20 cellular contexts compared by ENCODE assay signal in genomic region chr13:28576037-28576436, GRCh38.
DNase-seq lines count a peak whose midpoint lies in the region; ATAC-seq, FAIRE-seq and TF ChIP-seq lines count a peak whose summit lies in the region.
"Had no signal": no experiment of that assay in that cellular context is flagged by ENCODE, and none has a peak within 500 bp of the region (broad histone marks: within the 10 kb centered on the region; RNA-seq: fewer than 3 reads in every experiment).

No MANE protein-coding gene starts in this region.

- no peaks in the 10 kb centered on the region for H3K27me3 ChIP-seq in breast epithelium
- H3K27me3 ChIP-seq in IMR-90 (ENCODE audit: control insufficient read depth, insufficient read depth, low read length) = no peaks in the 10 kb centered on the region
- no peaks in the 10 kb centered on the region for H3K27me3 ChIP-seq in K562 (ENCODE audit: control insufficient read depth in 2 of 2, insufficient read depth in 2 of 2, low read length in 2 of 2)
- H3K27me3 ChIP-seq in small intestine (ENCODE audit: control insufficient read depth in 2 of 2, insufficient read depth in 2 of 2, low read length in 2 of 2) = no peaks in the 10 kb centered on the region

- no peak overlapping the region for H4K8ac ChIP-seq in IMR-90 (ENCODE audit: low read depth in 2 of 2, low read length in 2 of 2)

- H4K20me1 ChIP-seq in IMR-90 (ENCODE audit: insufficient read depth, low read length) (no peaks in the 10 kb centered on the region), K562 (replicated peaks; ENCODE audit: control insufficient read depth, insufficient read depth, low read length) (no peaks in the 10 kb centered on the region)

- peak overlapping the region; percentile 45; the same call in 1 of the 2 replicates for H4K91ac ChIP-seq in IMR-90 (ENCODE audit: insufficient read depth, low read depth, low read length)

- peaks cover 6% of the 10 kb centered on the region for H3K4me1 Mint-ChIP-seq in MCF 10A (ENCODE audit: insufficient read depth, unreplicated experiment)

- H2BK5ac ChIP-seq in IMR-90 (ENCODE audit: low read depth, low read length, poor library complexity, severe bottlenecking) = no peak overlapping the region

- H2AK9ac ChIP-seq in IMR-90 (replicated peaks; ENCODE audit: low read depth, low read length, poor library complexity) = no peak overlapping the region

- H3K9ac ChIP-seq in IMR-90 (ENCODE audit: low read depth, low read length) = no peak overlapping the region
- no peak overlapping the region for H3K9ac ChIP-seq in K562 (ENCODE audit: insufficient read depth in 1 of 2, low read depth in 2 of 2, low read length in 2 of 2)
- H3K9ac ChIP-seq: GM23248 had no signal

- no peaks in the 10 kb centered on the region for H3K9me3 Mint-ChIP-seq in MCF 10A (ENCODE audit: unreplicated experiment)

- peak overlapping the region; percentile 65; the same call in 1 of the 3 replicates for H2BK15ac ChIP-seq in IMR-90 (ENCODE audit: low read depth, low read length)

- no peak overlapping the region for H4K5ac ChIP-seq in IMR-90 (ENCODE audit: low read depth, low read length)

- no peak overlapping the region for H3K4me3 Mint-ChIP-seq in MCF 10A (ENCODE audit: unreplicated experiment)
- H3K4me3 Mint-ChIP-seq: CD4-positive, alpha-beta memory T cell had no signal

- 0 out of 2 replicates have a peak overlapping the region, but pooled peaks have one; percentile 35 for H2BK120ac ChIP-seq in IMR-90 (ENCODE audit: low read depth, low read length)

- peaks cover 0 to 5% of the 10 kb centered on the region in 2 experiments; a peak in 1 of 4 replicates for H3K79me1 ChIP-seq in IMR-90 (ENCODE audit: low read depth in 1 of 2, low read length in 2 of 2)

- peak overlapping the region; percentile 43; the same call in 1 of the 2 replicates for H2AK5ac ChIP-seq in IMR-90 (ENCODE audit: low read depth, low read length)

- H3K27ac Mint-ChIP-seq in MCF 10A (ENCODE audit: low read depth, unreplicated experiment) = no peak overlapping the region
- H3K27ac Mint-ChIP-seq: CD4-positive, alpha-beta memory T cell had no signal

- H3K9me3 ChIP-seq in breast epithelium (no peaks in the 10 kb centered on the region), IMR-90 (ENCODE audit: control insufficient read depth, insufficient read depth, low read length) (no peaks in the 10 kb centered on the region), K562 (replicated peaks; ENCODE audit: control insufficient read depth, insufficient read depth, low read depth, low read length) (no peaks in the 10 kb centered on the region), small intestine (ENCODE audit: control insufficient read depth, low read depth) (no peaks in the 10 kb centered on the region)

- H3K36me3 Mint-ChIP-seq in MCF 10A (ENCODE audit: insufficient read depth, unreplicated experiment) = no peaks in the 10 kb centered on the region
- H3K36me3 Mint-ChIP-seq: CD4-positive, alpha-beta memory T cell had no signal

- TF ChIP-seq EP300 in K562 (IDR thresholded peaks at IDR 0.05; ENCODE audit: low read length) = no peak

- no peaks in the 10 kb centered on the region for H3K27me3 Mint-ChIP-seq in MCF 10A (ENCODE audit: insufficient read depth, unreplicated experiment)

- H3K14ac ChIP-seq in IMR-90 (replicated peaks; ENCODE audit: low read depth, low read length) = no peak overlapping the region

- POLR2A ChIA-PET in MCF 10A (lab: Yijun Ruan, JAX) (no interaction called here), IMR-90 (lab: Charles Lee; ENCODE audit: unreplicated experiment) (no interaction called here), K562 (lab: Yijun Ruan, JAX) (no interaction called here)

- peak overlapping the region; percentile 29; the same call in 1 of the 2 replicates for H2BK20ac ChIP-seq in IMR-90 (ENCODE audit: low read depth, low read length)

- no peaks in the 10 kb centered on the region for H3K36me3 ChIP-seq in breast epithelium
- no peaks in the 10 kb centered on the region for H3K36me3 ChIP-seq in IMR-90 (ENCODE audit: control insufficient read depth, insufficient read depth, low read length)
- H3K36me3 ChIP-seq in K562 (ENCODE audit: control insufficient read depth, insufficient read depth, low read length) = no peaks in the 10 kb centered on the region
- no peaks in the 10 kb centered on the region for H3K36me3 ChIP-seq in small intestine (ENCODE audit: control insufficient read depth in 2 of 2, insufficient read depth in 2 of 2, low read length in 2 of 2)

- in situ Hi-C loops in IMR-90 (cut with MboI; ENCODE audit: low sequenced_read_pairs) = no loop called here
- in situ Hi-C loops in K562 (cut with MboI) = no loop called here

- no peak overlapping the region for H3K4ac ChIP-seq in IMR-90 (ENCODE audit: low read depth, low read length)

- BruUV-seq in MCF 10A (replicated peaks; lab: Mats Ljungman, UMichigan) (no TSS peak), IMR-90 (replicated peaks; lab: Mats Ljungman, UMichigan) (no TSS peak), K562 (replicated peaks; lab: Mats Ljungman, UMichigan) (no TSS peak)

- H2AFZ ChIP-seq in IMR-90 (replicated peaks; ENCODE audit: low read length, poor library complexity) (no peak overlapping the region), K562 (ENCODE audit: low read depth, low read length) (no peak overlapping the region)
- H2AFZ ChIP-seq: GM23248 had no signal

- H3K4me2 ChIP-seq in IMR-90 (ENCODE audit: low read depth, low read length) (no peak overlapping the region), K562 (ENCODE audit: insufficient read depth, low read length) (no peak overlapping the region)

- ATAC-seq in IMR-90 (ENCODE audit: low read depth) = no peak
- ATAC-seq in K562 = no peak
- ATAC-seq in GM21390 (IDR thresholded peaks at IDR 0.05; ENCODE audit: unreplicated experiment) = no peak
- ATAC-seq: HCT116 had no signal

- DNase-seq in MCF 10A (ENCODE audit: unreplicated experiment) (peak; percentile 13), breast epithelium (ENCODE audit: low spot score in 2 of 2) (no peak), IMR-90 (no peak), K562 (ENCODE audit: extremely low read depth in 1 of 4, low spot score in 3 of 4) (no peak), small intestine (peak; percentile 33)
- DNase-seq in stimulated activated CD4-positive, alpha-beta T cell treated with anti-CD3 and anti-CD28 coated beads, Interleukin-4, amount 100 ng/mL, for 24 hours = no peak
- DNase-seq: C1 segment of cervical spinal cord; Calu3; CD4-positive, alpha-beta memory T cell; COR-L47; DMS79; EL; GF-D8; GM23248; H7 had no signal

- dilution Hi-C loops in IMR-90 (cut with HindIII; ENCODE audit: low sequenced_read_pairs, unreplicated experiment) = no loop called here

- TF ChIP-seq RAD21 in IMR-90 (IDR thresholded peaks at IDR 0.05; ENCODE audit: low read length) (no peak), K562 (CRISPR knock-in tag; conservative IDR thresholded peaks at IDR 0.05 in 1 of 2, IDR thresholded peaks at IDR 0.05 in 1 of 2) (no peak)

- H3K4me3 ChIP-seq in breast epithelium (no peak overlapping the region), IMR-90 (ENCODE audit: insufficient read depth, low read depth, low read length) (no peak overlapping the region), K562 (no peak overlapping the region), small intestine (ENCODE audit: low read depth in 1 of 2, low read length in 2 of 2) (no peak overlapping the region)
- H3K4me3 ChIP-seq: GM23248 had no signal

- no CpG with 5 or more reads among the region's 1 CpG for WGBS in IMR-90 (ENCODE audit: extremely low coverage in 2 of 2, insufficient read length in 1 of 2), 2 experiments
- WGBS in K562 (ENCODE audit: insufficient coverage, low coverage, missing lambda C conversion rate) = 100% methylated on average over 1 of the region's 1 CpG
- WGBS in small intestine, 3 donors = 50 to 81% (median 50%) methylated on average over 1 of the region's 1 CpG

- CTCF ChIA-PET in MCF 10A (lab: Yijun Ruan, JAX) (interaction anchor here (1.0 kb wide), 1 partner anchor 252 kb away, joined by 3 read pairs; no protein-coding TSS in a partner anchor), IMR-90 (lab: Yijun Ruan, JAX) (interaction anchor here (0.6 kb wide), 1 partner anchor 13 kb away, joined by 3 read pairs; no protein-coding TSS in a partner anchor), K562 (lab: Yijun Ruan, JAX; ENCODE audit: low intra/inter-chr PET ratio) (no interaction called here)

- H3K23ac ChIP-seq in IMR-90 (ENCODE audit: low read depth, low read length) = no peak overlapping the region

- H3K27ac ChIP-seq in breast epithelium = no peak overlapping the region
- no peak overlapping the region for H3K27ac ChIP-seq in IMR-90 (ENCODE audit: insufficient read depth, low read length)
- H3K27ac ChIP-seq in K562 (ENCODE audit: extremely low read depth, low read depth, low read length) = no peak overlapping the region
- no peak overlapping the region for H3K27ac ChIP-seq in small intestine (ENCODE audit: low read depth in 1 of 2, low read length in 1 of 2)
- H3K27ac ChIP-seq: GM23248 had no signal

- no peak overlapping the region for H3K56ac ChIP-seq in IMR-90 (ENCODE audit: extremely low read depth, insufficient read depth, low read length)

- H3K9me1 ChIP-seq in IMR-90 (ENCODE audit: insufficient read depth, low read length) = no peaks in the 10 kb centered on the region
- no peaks in the 10 kb centered on the region for H3K9me1 ChIP-seq in K562 (ENCODE audit: control insufficient read depth, insufficient read depth, low read length)

- FAIRE-seq in K562 (lab: Jason Lieb, UNC) (no peak), small intestine (lab: Jason Lieb, UNC) (no peak)
- FAIRE-seq: GM12891, GM18507, H1 had no signal

- no peak for TF ChIP-seq CTCF in MCF 10A (IDR thresholded peaks at IDR 0.05; ENCODE audit: unreplicated experiment)
- TF ChIP-seq CTCF in breast epithelium (IDR thresholded peaks at IDR 0.05) = no peak
- TF ChIP-seq CTCF in IMR-90 (conservative IDR thresholded peaks at IDR 0.05; ENCODE audit: low read depth, low read length) = no peak
- TF ChIP-seq CTCF in K562 (IDR thresholded peaks at IDR 0.05 in 2 of 3, conservative IDR thresholded peaks at IDR 0.05 in 1 of 3; ENCODE audit: insufficient read depth in 2 of 3, low read depth in 1 of 3, low read length in 3 of 3) = no peak

- H3K79me2 ChIP-seq in K562 (ENCODE audit: control insufficient read depth, insufficient read depth, low read length) = no peaks in the 10 kb centered on the region

- H3K18ac ChIP-seq in IMR-90 (ENCODE audit: low read depth, low read length) = no peak overlapping the region

- TF ChIP-seq POLR2A in breast epithelium (IDR thresholded peaks at IDR 0.05) (no peak), IMR-90 (IDR thresholded peaks at IDR 0.05; ENCODE audit: low read depth, low read length) (no peak), K562 (conservative IDR thresholded peaks at IDR 0.05) (no peak)

- H3K4me1 ChIP-seq in breast epithelium = no peaks in the 10 kb centered on the region
- peaks cover 7% of the 10 kb centered on the region for H3K4me1 ChIP-seq in IMR-90 (ENCODE audit: control insufficient read depth, insufficient read depth, low read length)
- peaks cover 0 to 20% of the 10 kb centered on the region in 2 experiments; a peak in 3 of 5 replicates for H3K4me1 ChIP-seq in K562 (replicated peaks in 1 of 2; ENCODE audit: control insufficient read depth in 2 of 2, insufficient read depth in 2 of 2, low read length in 2 of 2)
- H3K4me1 ChIP-seq in small intestine (ENCODE audit: control insufficient read depth in 2 of 2, insufficient read depth in 1 of 2, low read depth in 1 of 2, low read length in 1 of 2) = peaks cover 0 to 4% of the 10 kb centered on the region in 2 donors

- intact Hi-C loops in MCF 10A (cut with micrococcal nuclease) (no loop called here), breast epithelium (cut with DNase I; ENCODE audit: low total_unique reads) (no loop called here), IMR-90 (cut with micrococcal nuclease) (no loop called here), K562 (cut with micrococcal nuclease) (no loop called here)

Comparison
In these comparisons a context has a peak if more than half of its experiments do, and no peak if none do; other contexts are left out.
1. DNase-seq: peak in MCF 10A (single experiment) and small intestine (single experiment); none in breast epithelium (0 of 2), IMR-90 (single experiment), K562 (0 of 4) and stimulated activated CD4-positive, alpha-beta T cell treated with anti-CD3 and anti-CD28 coated beads, Interleukin-4, amount 100 ng/mL, for 24 hours (single experiment).